In genomic region chrX:140794642-140795041, GRCh38 we compare ENCODE assay signal across 25 cellular contexts.
DNase-seq lines count a peak whose midpoint lies in the region; ATAC-seq, FAIRE-seq and TF ChIP-seq lines count a peak whose summit lies in the region.
"Had no signal": no experiment of that assay in that cellular context is flagged by ENCODE, and none has a peak within 500 bp of the region (broad histone marks: within the 10 kb centered on the region; RNA-seq: fewer than 3 reads in every experiment).

No MANE protein-coding gene starts in this region.

- H3K9me3 ChIP-seq in OCI-LY3 (ENCODE audit: insufficient read depth, low read length) (no peaks in the 10 kb centered on the region), astrocyte (ENCODE audit: insufficient read depth, low read depth, low read length) (no peaks in the 10 kb centered on the region)
- H3K9me3 ChIP-seq: A549 had no signal

- H3K27ac ChIP-seq in OCI-LY3 (ENCODE audit: low read length) (peak overlapping the region; percentile 70), astrocyte (ENCODE audit: low read depth, low read length) (no peak overlapping the region)
- H3K27ac ChIP-seq: 22Rv1; A549; BLaER1 treated with 17β-estradiol and CSF1 and Interleukin-3, amounts not matched to agents 10 nM and 100 nM; C4-2B had no signal

- no peaks in the 10 kb centered on the region for H3K9me3 Mint-ChIP-seq in astrocyte (ENCODE audit: unreplicated experiment)
- peaks cover 0 to 3% of the 10 kb centered on the region in 2 donors for H3K9me3 Mint-ChIP-seq in stimulated activated naive B cell treated with anti-CD40 and anti-IgM and Interleukin-4, amounts not matched to agents 10 μg/mL and 1 μg/mL and 100 μg/mL, for 72 hours
- H3K9me3 Mint-ChIP-seq in T-helper 2 cell treated with Interferon-gamma antibody and Interleukin-4, amounts not matched to agents 5 μg/mL and 100 μg/mL, for 36 hours, result no peaks in the 10 kb centered on the region
- H3K9me3 Mint-ChIP-seq: CD4-positive, alpha-beta memory T cell had no signal

- no peaks in the 10 kb centered on the region for H3K36me3 ChIP-seq in OCI-LY3 (replicated peaks; ENCODE audit: low read depth, low read length)
- H3K36me3 ChIP-seq in astrocyte (ENCODE audit: insufficient read depth, low read length), result no peaks in the 10 kb centered on the region
- H3K36me3 ChIP-seq: BLaER1 treated with 17β-estradiol and CSF1 and Interleukin-3, amounts not matched to agents 10 nM and 100 nM had no signal

- peaks cover 6% of the 10 kb centered on the region for H3K4me1 Mint-ChIP-seq in astrocyte (ENCODE audit: low read depth, unreplicated experiment)
- peaks cover 4 to 9% of the 10 kb centered on the region in 2 donors for H3K4me1 Mint-ChIP-seq in stimulated activated naive B cell treated with anti-CD40 and anti-IgM and Interleukin-4, amounts not matched to agents 10 μg/mL and 1 μg/mL and 100 μg/mL, for 72 hours
- H3K4me1 Mint-ChIP-seq in T-helper 2 cell treated with Interferon-gamma antibody and Interleukin-4, amounts not matched to agents 5 μg/mL and 100 μg/mL, for 36 hours (ENCODE audit: low read depth), result no peaks in the 10 kb centered on the region
- H3K4me1 Mint-ChIP-seq: B cell; CD4-positive, alpha-beta memory T cell; CD8-positive, alpha-beta memory T cell had no signal

- H2AFZ ChIP-seq in OCI-LY3 (ENCODE audit: low read depth, low read length) (no peak overlapping the region), astrocyte (ENCODE audit: low read depth, low read length) (no peak overlapping the region)

- H3K27ac Mint-ChIP-seq in astrocyte (ENCODE audit: unreplicated experiment), result no peak overlapping the region
- H3K27ac Mint-ChIP-seq in stimulated activated naive B cell treated with anti-CD40 and anti-IgM and Interleukin-4, amounts not matched to agents 10 μg/mL and 1 μg/mL and 100 μg/mL, for 72 hours, result no peak overlapping the region
- H3K27ac Mint-ChIP-seq in T-helper 2 cell treated with Interferon-gamma antibody and Interleukin-4, amounts not matched to agents 5 μg/mL and 100 μg/mL, for 36 hours, result no peak overlapping the region
- H3K27ac Mint-ChIP-seq: B cell; CD4-positive, alpha-beta memory T cell; CD8-positive, alpha-beta memory T cell had no signal

- H3K79me2 ChIP-seq in OCI-LY3 (ENCODE audit: low read length) (no peaks in the 10 kb centered on the region), astrocyte (ENCODE audit: insufficient read depth, low read length) (no peaks in the 10 kb centered on the region)

- H3K9ac ChIP-seq in OCI-LY3 (ENCODE audit: low read length) (no peak overlapping the region), astrocyte (ENCODE audit: low read length) (no peak overlapping the region)
- H3K9ac ChIP-seq: BLaER1 treated with 17β-estradiol and CSF1 and Interleukin-3, amounts not matched to agents 10 nM and 100 nM had no signal

- TF ChIP-seq CTCF in OCI-LY3 (IDR thresholded peaks at IDR 0.05; ENCODE audit: low read depth, low read length) (no peak), astrocyte (IDR thresholded peaks at IDR 0.05; ENCODE audit: insufficient read depth, low read depth, low read length) (no peak)

- peak; percentile 59 to 62 for ATAC-seq in stimulated activated naive B cell treated with anti-CD40 and anti-IgM and Interleukin-4, amounts not matched to agents 10 μg/mL and 1 μg/mL and 100 μg/mL, for 72 hours (replicated peaks)
- ATAC-seq in stimulated activated naive CD8-positive, alpha-beta T cell treated with anti-CD3 and anti-CD28 coated beads, Interleukin-15, Interleukin-2, amounts not matched to agents 100 U/mL and 50 U/mL, for 24 hours, result no peak
- ATAC-seq: A549 had no signal

- H4K20me1 ChIP-seq in OCI-LY3 (ENCODE audit: insufficient read depth, low read length) (no peaks in the 10 kb centered on the region), astrocyte (ENCODE audit: insufficient read depth, low read length) (no peaks in the 10 kb centered on the region)
- H4K20me1 ChIP-seq: BLaER1 treated with 17β-estradiol and CSF1 and Interleukin-3, amounts not matched to agents 10 nM and 100 nM had no signal

- FAIRE-seq in astrocyte (lab: Jason Lieb, UNC) (peak; percentile 86), colon (lab: Jason Lieb, UNC) (peak; percentile 92)
- FAIRE-seq: A549, GM12891, GM19239 had no signal

- no peaks in the 10 kb centered on the region for H3K27me3 ChIP-seq in OCI-LY3 (ENCODE audit: low read depth, low read length)
- no peaks in the 10 kb centered on the region for H3K27me3 ChIP-seq in astrocyte (ENCODE audit: insufficient read depth, low read length)

- H3K4me3 Mint-ChIP-seq in astrocyte (ENCODE audit: unreplicated experiment), result no peak overlapping the region
- H3K4me3 Mint-ChIP-seq in stimulated activated naive B cell treated with anti-CD40 and anti-IgM and Interleukin-4, amounts not matched to agents 10 μg/mL and 1 μg/mL and 100 μg/mL, for 72 hours, result no peak overlapping the region
- H3K4me3 Mint-ChIP-seq in T-helper 2 cell treated with Interferon-gamma antibody and Interleukin-4, amounts not matched to agents 5 μg/mL and 100 μg/mL, for 36 hours, result no peak overlapping the region
- H3K4me3 Mint-ChIP-seq: B cell; CD4-positive, alpha-beta memory T cell; CD8-positive, alpha-beta memory T cell had no signal

- no peak overlapping the region for H3K4me3 ChIP-seq in OCI-LY3 (ENCODE audit: low read length)
- no peak overlapping the region for H3K4me3 ChIP-seq in astrocyte (ENCODE audit: insufficient read depth, low read depth, low read length)
- H3K4me3 ChIP-seq: A549; BLaER1 treated with 17β-estradiol and CSF1 and Interleukin-3, amounts not matched to agents 10 nM and 100 nM had no signal

- H3K4me1 ChIP-seq in OCI-LY3 (ENCODE audit: low read length) (peaks cover 31% of the 10 kb centered on the region), astrocyte (ENCODE audit: insufficient read depth, low read length) (no peaks in the 10 kb centered on the region)
- H3K4me1 ChIP-seq: A549; BLaER1 treated with 17β-estradiol and CSF1 and Interleukin-3, amounts not matched to agents 10 nM and 100 nM had no signal

- peak overlapping the region; percentile 47 for H3K4me2 ChIP-seq in OCI-LY3 (ENCODE audit: low read length)
- H3K4me2 ChIP-seq in astrocyte (ENCODE audit: low read length), result no peak overlapping the region
- H3K4me2 ChIP-seq: A549; BLaER1 treated with 17β-estradiol and CSF1 and Interleukin-3, amounts not matched to agents 10 nM and 100 nM had no signal

- no peaks in the 10 kb centered on the region for H3K36me3 Mint-ChIP-seq in astrocyte (ENCODE audit: low read depth, unreplicated experiment)
- H3K36me3 Mint-ChIP-seq in stimulated activated naive B cell treated with anti-CD40 and anti-IgM and Interleukin-4, amounts not matched to agents 10 μg/mL and 1 μg/mL and 100 μg/mL, for 72 hours, result peaks cover 0 to 2% of the 10 kb centered on the region in 2 donors
- no peaks in the 10 kb centered on the region for H3K36me3 Mint-ChIP-seq in T-helper 2 cell treated with Interferon-gamma antibody and Interleukin-4, amounts not matched to agents 5 μg/mL and 100 μg/mL, for 36 hours (ENCODE audit: low read depth)
- H3K36me3 Mint-ChIP-seq: CD4-positive, alpha-beta memory T cell; CD8-positive, alpha-beta memory T cell had no signal

- DNase-seq in astrocyte (ENCODE audit: low read depth) (no peak), MV-4-11 (lab: John Stamatoyannopoulos, UW) (no peak)
- DNase-seq in stimulated activated naive B cell treated with anti-CD40 and anti-IgM and Interleukin-4, amounts not matched to agents 10 μg/mL and 1 μg/mL and 100 μg/mL, for 72 hours, result no peak
- no peak for DNase-seq in T-helper 2 cell treated with Interferon-gamma antibody and Interleukin-4, amounts not matched to agents 5 μg/mL and 100 μg/mL, for 36 hours (ENCODE audit: low spot score)
- no peak for DNase-seq in stimulated activated naive CD8-positive, alpha-beta T cell treated with anti-CD3 and anti-CD28 coated beads, Interleukin-15, Interleukin-2, amounts not matched to agents 100 U/mL and 50 U/mL, for 24 hours
- DNase-seq: AML-193; CD4-positive, alpha-beta memory T cell; CD8-positive, alpha-beta memory T cell; COR-L47; DMS 273 treated with DMSO at 0.1 percent for 48 hours; DMS153; DMS53; DMS79; DND-41; EL; GDM1 had no signal

- no peaks in the 10 kb centered on the region for H3K27me3 Mint-ChIP-seq in astrocyte (ENCODE audit: low read depth, unreplicated experiment)
- peaks cover 0 to 3% of the 10 kb centered on the region in 2 donors for H3K27me3 Mint-ChIP-seq in stimulated activated naive B cell treated with anti-CD40 and anti-IgM and Interleukin-4, amounts not matched to agents 10 μg/mL and 1 μg/mL and 100 μg/mL, for 72 hours
- no peaks in the 10 kb centered on the region for H3K27me3 Mint-ChIP-seq in T-helper 2 cell treated with Interferon-gamma antibody and Interleukin-4, amounts not matched to agents 5 μg/mL and 100 μg/mL, for 36 hours (ENCODE audit: low read depth)
- H3K27me3 Mint-ChIP-seq: B cell; CD4-positive, alpha-beta memory T cell; CD8-positive, alpha-beta memory T cell had no signal
